31 cellular contexts compared by ENCODE assay signal in genomic region chr2:6139916-6140315, GRCh38.
"Had no signal": no experiment of that assay in that cellular context is flagged by ENCODE, and none has a peak within 500 bp of the region (broad histone marks: within the 10 kb centered on the region; RNA-seq: fewer than 3 reads in every experiment).

No MANE protein-coding gene starts in this region.

- H3K27ac ChIP-seq: ascending aorta, cardiac muscle cell, colonic mucosa, KMS-11, Peyer's patch, WERI-Rb-1 had no signal

- H3K36me3 ChIP-seq: ascending aorta, cardiac muscle cell, colonic mucosa, Peyer's patch, WERI-Rb-1 had no signal

- ATAC-seq: activated CD8-positive, alpha-beta T cell treated with anti-CD3 and anti-CD28 coated beads for 36 hours; activated T-cell treated with anti-CD3 and anti-CD28 coated beads, Interleukin-2, amount 50 U/mL, for 72 hours; activated T-helper 17 cell treated with anti-CD3 and anti-CD28 coated beads, Interleukin-2, amount 50 U/mL, for 72 hours; PC-3 had no signal

- H3K27me3 ChIP-seq: ascending aorta, cardiac muscle cell, colonic mucosa, Peyer's patch had no signal

- H3K4me3 ChIP-seq: ascending aorta, cardiac muscle cell, colonic mucosa, Peyer's patch had no signal

- H3K9me3 ChIP-seq: ascending aorta, colonic mucosa, Peyer's patch had no signal

- H3K4me1 ChIP-seq: ascending aorta, colonic mucosa, Peyer's patch had no signal

- DNase-seq: activated CD4-positive, alpha-beta T cell treated with anti-CD3 and anti-CD28 coated beads, Interleukin-2, amount 10 ng/mL, durations not matched to agents 24 days and 14 days; activated CD4-positive, alpha-beta T cell treated with anti-CD3 and anti-CD28 coated beads, Interleukin-2, amount 50 U/mL, for 4 hours; activated CD4-positive, CD25-positive, alpha-beta regulatory T cell; activated CD8-positive, alpha-beta T cell treated with anti-CD3 and anti-CD28 coated beads for 36 hours; activated effector memory CD4-positive, alpha-beta T cell treated with anti-CD3 and anti-CD28 coated beads, Interleukin-2, amount 50 U/mL, for 16 hours; activated naive CD4-positive, alpha-beta T cell; activated naive CD8-positive, alpha-beta T cell treated with anti-CD3 and anti-CD28 coated beads, Interleukin-2, amount 10 ng/mL, durations not matched to agents 7 days and 5 days; activated T-cell treated with anti-CD3 and anti-CD28 coated beads, Interleukin-2, amount 50 U/mL, for 1 hour; activated T-cell treated with anti-CD3 and anti-CD28 coated beads, Interleukin-2, amount 50 U/mL, for 72 hours; amygdala; colonic mucosa; NCI-H1092 treated with DMSO at 0.1 percent for 48 hours; NCI-H1417 treated with DMSO at 0.1 percent for 48 hours; NCI-H1694; NCI-H2029; NCI-H345; NCI-H510A; NCI-H526 treated with DMSO at 0.1 percent for 48 hours; NK-92 treated with Interleukin-12 subunit alpha and Interleukin-12 subunit beta, amount 100 ng/mL, for 24 hours; PC-3; Peyer's patch; RPMI8226; SW 1271; T-helper 1 cell; T-helper 2 cell; T-helper 9 cell; WERI-Rb-1 had no signal
